9 cellular contexts compared by ENCODE assay signal in genomic region chr3:46943237-46944187, GRCh38. TPM values are rescaled to one million over a fixed set of nuclear protein-coding genes. Genes with fewer than 3 reads are reported as not detected.
DNase-seq lines count a peak whose midpoint lies in the region; ATAC-seq and TF ChIP-seq lines count a peak whose summit lies in the region.
"Had no signal": no experiment of that assay in that cellular context is flagged by ENCODE, and none has a peak within 500 bp of the region (broad histone marks: within the 10 kb centered on the region; RNA-seq: fewer than 3 reads in every experiment).

No MANE protein-coding gene starts in this region.

- H3K27me3 Mint-ChIP-seq in activated B cell treated with CpG ODN at 0.5 μM for 24 hours, result no peaks in the 10 kb centered on the region

- in situ Hi-C loops in brain microvascular endothelial cell (cut with HindIII; ENCODE audit: low pct_ligation_motif_present, low sequenced_read_pairs), result no loop called here

- H3K27me3 ChIP-seq in hepatocyte (no peaks in the 10 kb centered on the region), smooth muscle cell (ENCODE audit: low read depth) (no peaks in the 10 kb centered on the region), brain microvascular endothelial cell (replicated peaks) (no peaks in the 10 kb centered on the region)

- intact Hi-C loops in activated B cell treated with CpG ODN at 0.5 μM for 24 hours (cut with micrococcal nuclease), result no loop called here

- peaks cover 85% of the 10 kb centered on the region for H3K4me1 ChIP-seq in hepatocyte (ENCODE audit: insufficient read depth)
- peaks cover 13% of the 10 kb centered on the region for H3K4me1 ChIP-seq in smooth muscle cell (ENCODE audit: low read depth)

- H3K79me2 ChIP-seq in hepatocyte (peaks cover 79% of the 10 kb centered on the region), smooth muscle cell (ENCODE audit: low read depth) (peaks cover 80% of the 10 kb centered on the region)

- H3F3A ChIP-seq in smooth muscle cell (ENCODE audit: low read depth), result peaks cover 3% of the 10 kb centered on the region

- H3K4me2 ChIP-seq in hepatocyte (peak overlapping the region; percentile 66), smooth muscle cell (no peak overlapping the region)

- H3K9me3 ChIP-seq in hepatocyte (ENCODE audit: low read depth) (no peaks in the 10 kb centered on the region), smooth muscle cell (replicated peaks; ENCODE audit: low read depth) (no peaks in the 10 kb centered on the region)

- H3K27ac ChIP-seq in hepatocyte, result peak overlapping the region; percentile 99
- H3K27ac ChIP-seq in smooth muscle cell (ENCODE audit: low read depth), result peak overlapping the region; percentile 30
- no peak overlapping the region for H3K27ac ChIP-seq in brain microvascular endothelial cell

- no peak for DNase-seq in activated B cell treated with CpG ODN at 0.5 μM for 24 hours
- peak; percentile 61 for DNase-seq in hepatocyte (ENCODE audit: low spot score)
- DNase-seq in smooth muscle cell (lab: John Stamatoyannopoulos, UW; ENCODE audit: unreplicated experiment), result no peak
- DNase-seq in GM19240 (ENCODE audit: insufficient read length, low spot score), result no peak
- DNase-seq in central memory CD4-positive, alpha-beta T cell, result no peak
- DNase-seq in brain microvascular endothelial cell, result no peak
- DNase-seq: NCI-H1417 treated with DMSO at 0.1 percent for 48 hours had no signal

- H2AFZ ChIP-seq in hepatocyte, result no peak overlapping the region
- no peak overlapping the region for H2AFZ ChIP-seq in smooth muscle cell (ENCODE audit: low read depth)

- H3K9ac ChIP-seq in smooth muscle cell (ENCODE audit: low read depth), result no peak overlapping the region

- peak overlapping the region; percentile 88 for H3K27ac Mint-ChIP-seq in activated B cell treated with CpG ODN at 0.5 μM for 24 hours

- H3K36me3 Mint-ChIP-seq in activated B cell treated with CpG ODN at 0.5 μM for 24 hours (ENCODE audit: low read depth), result peaks cover 75% of the 10 kb centered on the region

- peaks cover 95% of the 10 kb centered on the region for H3K4me1 Mint-ChIP-seq in activated B cell treated with CpG ODN at 0.5 μM for 24 hours

- H3K9me3 Mint-ChIP-seq in activated B cell treated with CpG ODN at 0.5 μM for 24 hours, result no peaks in the 10 kb centered on the region

- TF ChIP-seq CTCF in activated B cell treated with CpG ODN at 0.5 μM for 24 hours (IDR thresholded peaks at IDR 0.05), result no peak
- TF ChIP-seq CTCF in hepatocyte (IDR thresholded peaks at IDR 0.05; ENCODE audit: poor library complexity), result no peak
- no peak for TF ChIP-seq CTCF in smooth muscle cell (IDR thresholded peaks at IDR 0.05; ENCODE audit: borderline replicate concordance, insufficient read depth, poor library complexity, severe bottlenecking)
- no peak for TF ChIP-seq CTCF in brain microvascular endothelial cell (IDR thresholded peaks at IDR 0.05; ENCODE audit: low read depth, low read length, missing control alignments)

- peak; percentile 52 for ATAC-seq in GM19395 (IDR thresholded peaks at IDR 0.05; ENCODE audit: unreplicated experiment)
- ATAC-seq in activated B cell treated with CpG ODN at 0.5 μM for 24 hours (ENCODE audit: low read depth), result peak; percentile 45
- no peak for ATAC-seq in GM21367 (IDR thresholded peaks at IDR 0.05; ENCODE audit: unreplicated experiment)

- H3K4me3 ChIP-seq in hepatocyte (no peak overlapping the region), smooth muscle cell (no peak overlapping the region), brain microvascular endothelial cell (ENCODE audit: low read depth, low read length) (no peak overlapping the region)

- 52% methylated on average over 12 of the region's 12 CpGs for WGBS in hepatocyte (ENCODE audit: low lambda C conversion rate, missing lambda C conversion rate)
- 85% methylated on average over 12 of the region's 12 CpGs for WGBS in smooth muscle cell (ENCODE audit: low lambda C conversion rate)

- CTCF ChIA-PET in activated B cell treated with CpG ODN at 0.5 μM for 24 hours (lab: Charles Lee), result interaction anchor here (1.0 to 1.2 kb wide), 2 partner anchors 10 to 13 kb away, joined by 3 to 4 read pairs; no protein-coding TSS in a partner anchor

- POLR2A ChIA-PET in activated B cell treated with CpG ODN at 0.5 μM for 24 hours (lab: Charles Lee), result interaction anchor here (1.2 to 1.5 kb wide), 3 partner anchors 10 to 33 kb away, joined by 3 to 5 read pairs (median 4); partner anchors contain the start of gene CCDC12

- H4K20me1 ChIP-seq in hepatocyte (ENCODE audit: insufficient read depth, poor library complexity, severe bottlenecking) (peaks cover 3% of the 10 kb centered on the region), smooth muscle cell (ENCODE audit: low read depth) (peaks cover 99% of the 10 kb centered on the region)

- no peaks in the 10 kb centered on the region for H3K9me2 ChIP-seq in hepatocyte (replicated peaks; ENCODE audit: insufficient read depth)

- peak overlapping the region; percentile 53 for H3K4me3 Mint-ChIP-seq in activated B cell treated with CpG ODN at 0.5 μM for 24 hours

- no peaks in the 10 kb centered on the region for H3K36me3 ChIP-seq in hepatocyte (replicated peaks; ENCODE audit: insufficient read depth, low read depth)
- no peaks in the 10 kb centered on the region for H3K36me3 ChIP-seq in smooth muscle cell (ENCODE audit: low read depth)
- H3K36me3 ChIP-seq in brain microvascular endothelial cell (replicated peaks), result peaks cover 10% of the 10 kb centered on the region

RNA-seq across cellular contexts. Expression of gene CCDC12, which starts 33.0 kb away (rescaled TPM):
- total RNA-seq in activated B cell treated with CpG ODN at 0.5 μM for 24 hours (93.8 and 98.4 TPM in 2 replicates), hepatocyte (41.1 and 47.5 TPM in 2 replicates), smooth muscle cell (12.5 and 23.9 TPM in 2 replicates)
- polyA plus RNA-seq in hepatocyte (78.4 and 107 TPM in 2 replicates), smooth muscle cell (52.4 and 69.0 TPM in 2 replicates)

RNA-seq across cellular contexts. Expression of gene NBEAL2, which starts 36.0 kb away (rescaled TPM):
- total RNA-seq in activated B cell treated with CpG ODN at 0.5 μM for 24 hours, result 79.8 and 98.6 TPM in 2 replicates
- total RNA-seq in hepatocyte, result 23.6 and 38.6 TPM in 2 replicates
- polyA plus RNA-seq in hepatocyte, result 42.2 and 58.5 TPM in 2 replicates
- total RNA-seq in smooth muscle cell, result 11.0 and 11.9 TPM in 2 replicates
- 4.1 and 26.8 TPM in 2 replicates for polyA plus RNA-seq in smooth muscle cell
